Comparison of ENCODE assay signal across 3 cellular contexts in genomic region chr18:2417861-2418610, GRCh38.
TF ChIP-seq lines count a peak whose summit lies in the region.

No MANE protein-coding gene starts in this region.

TF ChIP-seq in SK-N-SH, 30 proteins besides CTCF, POLR2A, EP300 and RAD21 (continued from another document):
- TF ChIP-seq EZH2phosphoT487 (IDR thresholded peaks at IDR 0.05; ENCODE audit: borderline replicate concordance, low read depth) (no peak), TCF12 (IDR thresholded peaks at IDR 0.05) (peak; percentile 15; the same call in 1 of the 2 replicates), POLR2AphosphoS5 (IDR thresholded peaks at IDR 0.05; ENCODE audit: low read depth, low read length) (no peak), NFIC (IDR thresholded peaks at IDR 0.05; ENCODE audit: borderline replicate concordance) (no peak)

TF ChIP-seq in HepG2, 621 proteins besides CTCF, POLR2A, EP300 and RAD21:
- TF ChIP-seq MAZ (IDR thresholded peaks at IDR 0.05; ENCODE audit: borderline replicate concordance, low read depth, low read length) (no peak), MAZ (CRISPR knock-in tag; IDR thresholded peaks at IDR 0.05; ENCODE audit: low read depth) (no peak), ISX (CRISPR knock-in tag; conservative IDR thresholded peaks at IDR 0.05) (no peak), RORA (CRISPR knock-in tag; IDR thresholded peaks at IDR 0.05) (no peak), EHMT2 (IDR thresholded peaks at IDR 0.05; ENCODE audit: borderline replicate concordance, low read depth, low read length) (no peak), CHD4 (IDR thresholded peaks at IDR 0.05; ENCODE audit: borderline replicate concordance, low read length) (no peak), FOXO4 (CRISPR knock-in tag; conservative IDR thresholded peaks at IDR 0.05) (no peak)

TF ChIP-seq in GM23338, 12 proteins besides CTCF, POLR2A, EP300 and RAD21 (continued from another document):
- no peak for TF ChIP-seq STAT1 (IDR thresholded peaks at IDR 0.05; ENCODE audit: unreplicated experiment)
- TF ChIP-seq ZNF114 (CRISPR knock-in tag; IDR thresholded peaks at IDR 0.05): no peak
- no peak for TF ChIP-seq ZNF462 (CRISPR knock-in tag; IDR thresholded peaks at IDR 0.05)
- TF ChIP-seq POLR2AphosphoS5 (IDR thresholded peaks at IDR 0.05; ENCODE audit: low read depth): no peak
- no peak for TF ChIP-seq NANOG (IDR thresholded peaks at IDR 0.05; ENCODE audit: borderline replicate concordance)
- TF ChIP-seq, protein P1, sequence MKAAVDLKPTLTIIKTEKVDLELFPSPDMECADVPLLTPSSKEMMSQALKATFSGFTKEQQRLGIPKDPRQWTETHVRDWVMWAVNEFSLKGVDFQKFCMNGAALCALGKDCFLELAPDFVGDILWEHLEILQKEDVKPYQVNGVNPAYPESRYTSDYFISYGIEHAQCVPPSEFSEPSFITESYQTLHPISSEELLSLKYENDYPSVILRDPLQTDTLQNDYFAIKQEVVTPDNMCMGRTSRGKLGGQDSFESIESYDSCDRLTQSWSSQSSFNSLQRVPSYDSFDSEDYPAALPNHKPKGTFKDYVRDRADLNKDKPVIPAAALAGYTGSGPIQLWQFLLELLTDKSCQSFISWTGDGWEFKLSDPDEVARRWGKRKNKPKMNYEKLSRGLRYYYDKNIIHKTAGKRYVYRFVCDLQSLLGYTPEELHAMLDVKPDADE (IDR thresholded peaks at IDR 0.05): no peak
